1 cellular context compared by ENCODE assay signal in genomic region chr1:151494741-151495281, GRCh38.
A peak's percentile ranks its signal among the peaks of the same experiment; 100 is the strongest.
TF ChIP-seq lines count a peak whose summit lies in the region.

No MANE protein-coding gene starts in this region.

TF ChIP-seq in endothelial cell of umbilical vein, 7 proteins besides CTCF, POLR2A, EP300 and RAD21:
- TF ChIP-seq JUN (IDR thresholded peaks at IDR 0.05; ENCODE audit: borderline replicate concordance, insufficient read depth, insufficient read length, low read depth) (peak; percentile 91), GATA2 (IDR thresholded peaks at IDR 0.05; ENCODE audit: insufficient read depth, insufficient read length, low read depth, low read length) (no peak), FOS (IDR thresholded peaks at IDR 0.05; ENCODE audit: borderline replicate concordance, insufficient read depth, low read length) (peak; percentile 86), POLR2AphosphoS5 (IDR thresholded peaks at IDR 0.05; ENCODE audit: insufficient read depth, low read depth, low read length) (peak; percentile 42)
TF ChIP-seq in endothelial cell of umbilical vein: peak in this region for 3.
